In the genomic region with DNA sequence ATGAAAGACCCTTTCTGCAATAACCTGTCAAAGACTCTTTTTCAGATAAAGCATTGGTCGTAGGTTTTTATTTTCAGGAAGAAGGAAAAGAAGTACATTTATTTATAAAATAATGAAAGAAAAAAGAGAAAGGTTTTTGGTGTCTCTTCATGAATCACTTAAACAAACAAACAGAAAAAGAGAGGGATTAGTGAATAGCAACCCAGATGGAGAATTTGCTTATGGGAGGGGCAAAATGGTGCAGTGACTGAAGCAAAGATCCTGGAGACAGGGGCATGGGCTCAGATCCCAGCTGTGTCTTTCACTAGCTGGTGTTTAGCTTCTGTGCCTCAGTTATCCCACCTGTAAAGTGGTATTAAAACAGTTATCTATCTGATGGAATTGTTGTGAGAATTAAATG, we compare ENCODE assay signal across 22 cellular contexts.
"Had no signal": no experiment of that assay in that cellular context is flagged by ENCODE, and none has a peak within 500 bp of the region (broad histone marks: within the 10 kb centered on the region; RNA-seq: fewer than 3 reads in every experiment).

No MANE protein-coding gene starts in this region.

- FAIRE-seq: endothelial cell of umbilical vein, kidney had no signal

- H3K4me1 ChIP-seq: body of pancreas, colonic mucosa, gastrocnemius medialis, heart left ventricle, left lung, parathyroid adenoma, sigmoid colon had no signal

- H2AFZ ChIP-seq: parathyroid adenoma had no signal

- H3K27ac ChIP-seq: body of pancreas, colonic mucosa, gastrocnemius medialis, heart left ventricle, left lung, neutrophil, parathyroid adenoma, sigmoid colon had no signal

- H3K27me3 ChIP-seq: body of pancreas, colonic mucosa, gastrocnemius medialis, heart left ventricle, left lung, neutrophil, sigmoid colon had no signal

- H3K9ac ChIP-seq: parathyroid adenoma had no signal

- ATAC-seq: activated CD8-positive, alpha-beta T cell treated with anti-CD3 and anti-CD28 coated beads for 36 hours; activated naive CD4-positive, alpha-beta T cell treated with anti-CD3 and anti-CD28 coated beads, Interleukin-2, amount 50 U/mL, for 72 hours; activated T-cell treated with anti-CD3 and anti-CD28 coated beads, Interleukin-2, amount 50 U/mL, for 4 hours; body of pancreas; gastrocnemius medialis; heart left ventricle; left lung; natural killer cell had no signal

- H3K4me3 Mint-ChIP-seq: activated CD8-positive, alpha-beta T cell treated with anti-CD3 and anti-CD28 coated beads for 36 hours; activated T-cell treated with anti-CD3 and anti-CD28 coated beads, Interleukin-2, amount 50 U/mL, for 4 hours; natural killer cell had no signal

- H3K4me1 Mint-ChIP-seq: natural killer cell had no signal

- H3K9me3 Mint-ChIP-seq: activated naive CD4-positive, alpha-beta T cell treated with anti-CD3 and anti-CD28 coated beads, Interleukin-2, amount 50 U/mL, for 72 hours; activated T-cell treated with anti-CD3 and anti-CD28 coated beads, Interleukin-2, amount 50 U/mL, for 4 hours; natural killer cell had no signal

- H3K4me3 ChIP-seq: body of pancreas, colonic mucosa, gastrocnemius medialis, heart left ventricle, left lung, sigmoid colon had no signal

- H3K27ac Mint-ChIP-seq: activated CD8-positive, alpha-beta T cell treated with anti-CD3 and anti-CD28 coated beads for 36 hours; activated naive CD4-positive, alpha-beta T cell treated with anti-CD3 and anti-CD28 coated beads, Interleukin-2, amount 50 U/mL, for 72 hours; natural killer cell had no signal

- H3K79me2 ChIP-seq: parathyroid adenoma had no signal

- DNase-seq: activated CD4-positive, alpha-beta T cell treated with anti-CD3 and anti-CD28 coated beads for 4 hours; activated CD8-positive, alpha-beta T cell treated with anti-CD3 and anti-CD28 coated beads for 36 hours; activated effector memory CD4-positive, alpha-beta T cell treated with Interleukin-2 at 50 U/mL for 16 hours; activated T-cell treated with anti-CD3 and anti-CD28 coated beads, Interleukin-2, amount 50 U/mL, for 4 hours; amniotic stem cell; body of pancreas; central memory CD4-positive, alpha-beta T cell; colonic mucosa; effector CD4-positive, alpha-beta T cell; gastrocnemius medialis; heart left ventricle; kidney; left lung; natural killer cell; sigmoid colon; stimulated activated CD4-positive, alpha-beta T cell treated with anti-CD3 and anti-CD28 coated beads, Interleukin-12 subunit alpha, Interleukin-12 subunit beta, amount 100 ng/mL, for 4 hours; stimulated activated CD4-positive, alpha-beta T cell treated with anti-CD3 and anti-CD28 coated beads, Interleukin-2, amount 100 ng/mL, for 24 hours; T-helper 2 cell had no signal

- H3K36me3 Mint-ChIP-seq: activated naive CD4-positive, alpha-beta T cell treated with anti-CD3 and anti-CD28 coated beads, Interleukin-2, amount 50 U/mL, for 72 hours; natural killer cell had no signal

- H3K36me3 ChIP-seq: colonic mucosa, gastrocnemius medialis, heart left ventricle, left lung, neutrophil, sigmoid colon had no signal

- H3K9me3 ChIP-seq: body of pancreas, colonic mucosa, gastrocnemius medialis, left lung, neutrophil, sigmoid colon had no signal
